26 cellular contexts compared by ENCODE assay signal in the genomic region with DNA sequence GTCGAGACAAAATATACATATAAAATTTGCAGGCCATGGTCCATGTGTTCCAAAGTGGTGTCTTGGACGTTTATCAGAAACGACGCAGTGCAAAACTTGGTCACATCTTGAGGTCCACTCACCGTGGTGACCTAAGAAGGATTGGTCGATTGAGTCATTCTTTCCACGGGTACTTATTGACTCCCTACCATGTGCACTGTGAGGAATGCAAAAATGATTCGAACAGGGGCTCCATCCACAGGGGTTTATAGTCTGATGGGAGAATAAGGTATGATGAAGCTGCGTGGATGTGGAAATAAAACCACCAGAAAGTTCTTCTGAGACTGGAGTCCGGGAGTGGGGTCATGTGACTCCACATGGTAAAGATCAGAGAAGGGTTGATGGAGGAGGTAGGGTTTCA.
"Had no signal": no experiment of that assay in that cellular context is flagged by ENCODE, and none has a peak within 500 bp of the region (broad histone marks: within the 10 kb centered on the region; RNA-seq: fewer than 3 reads in every experiment).

No MANE protein-coding gene starts in this region.

- H3K36me3 Mint-ChIP-seq: WTC11 had no signal

- H3K4me1 Mint-ChIP-seq: activated naive CD8-positive, alpha-beta T cell treated with anti-CD3 and anti-CD28 coated beads, Interleukin-2, amount 10 ng/mL, durations not matched to agents 7 days and 5 days had no signal

- H3K9me3 Mint-ChIP-seq: activated naive CD4-positive, alpha-beta T cell treated with anti-CD3 and anti-CD28 coated beads for 36 hours; activated naive CD8-positive, alpha-beta T cell treated with anti-CD3 and anti-CD28 coated beads, Interleukin-2, amount 10 ng/mL, durations not matched to agents 7 days and 5 days; WTC11 had no signal

- FAIRE-seq: bronchial epithelial cell had no signal

- H3K4me3 Mint-ChIP-seq: activated CD8-positive, alpha-beta T cell treated with anti-CD3 and anti-CD28 coated beads, Interleukin-2, amount 10 ng/mL, durations not matched to agents 7 days and 5 days; activated naive CD4-positive, alpha-beta T cell treated with anti-CD3 and anti-CD28 coated beads for 36 hours; activated naive CD8-positive, alpha-beta T cell treated with anti-CD3 and anti-CD28 coated beads, Interleukin-2, amount 10 ng/mL, durations not matched to agents 7 days and 5 days; T-helper 17 cell; WTC11 had no signal

- ATAC-seq: activated CD8-positive, alpha-beta T cell treated with anti-CD3 and anti-CD28 coated beads, Interleukin-2, amount 10 ng/mL, durations not matched to agents 7 days and 5 days; body of pancreas; T-helper 17 cell; WTC11 had no signal

- H3K27me3 Mint-ChIP-seq: activated naive CD8-positive, alpha-beta T cell treated with anti-CD3 and anti-CD28 coated beads, Interleukin-2, amount 10 ng/mL, durations not matched to agents 7 days and 5 days; T-helper 17 cell had no signal

- H3K27me3 ChIP-seq: ascending aorta, body of pancreas had no signal

- H3K27ac Mint-ChIP-seq: activated CD8-positive, alpha-beta T cell treated with anti-CD3 and anti-CD28 coated beads, Interleukin-2, amount 10 ng/mL, durations not matched to agents 7 days and 5 days; activated naive CD4-positive, alpha-beta T cell treated with anti-CD3 and anti-CD28 coated beads for 36 hours; activated naive CD8-positive, alpha-beta T cell treated with anti-CD3 and anti-CD28 coated beads, Interleukin-2, amount 10 ng/mL, durations not matched to agents 7 days and 5 days; WTC11 had no signal

- H3K9me3 ChIP-seq: ascending aorta, body of pancreas had no signal

- H3K4me1 ChIP-seq: ascending aorta, body of pancreas had no signal

- H3K27ac ChIP-seq: ascending aorta, body of pancreas had no signal

- DNase-seq: activated CD4-positive, alpha-beta T cell treated with anti-CD3 and anti-CD28 coated beads for 48 hours; activated CD4-positive, alpha-beta T cell treated with anti-CD3 and anti-CD28 coated beads, Interleukin-2, amount 50 U/mL, for 4 hours; activated CD4-positive, CD25-positive, alpha-beta regulatory T cell treated with anti-CD3 and anti-CD28 coated beads, Interleukin-2, amount 50 U/mL, for 72 hours; activated CD8-positive, alpha-beta memory T cell treated with anti-CD3 and anti-CD28 coated beads, Interleukin-2, amount 50 U/mL, for 48 hours; activated CD8-positive, alpha-beta T cell treated with anti-CD3 and anti-CD28 coated beads, Interleukin-2, amount 10 ng/mL, durations not matched to agents 7 days and 5 days; activated gamma-delta T cell; activated naive CD4-positive, alpha-beta T cell treated with anti-CD3 and anti-CD28 coated beads for 36 hours; activated naive CD8-positive, alpha-beta T cell treated with anti-CD3 and anti-CD28 coated beads, Interleukin-2, amount 10 ng/mL, durations not matched to agents 7 days and 5 days; activated T-cell treated with anti-CD3 and anti-CD28 coated beads, Interleukin-2, amount 50 U/mL, for 1 hour; body of pancreas; Kasumi-1; KBM-7; NCI-H1092 treated with DMSO at 0.1 percent for 48 hours; NCI-H1417 treated with DMSO at 0.1 percent for 48 hours; NCI-H1694; NCI-H2029; NCI-H345; NCI-H510A; NCI-H526 treated with DMSO at 0.1 percent for 48 hours; NCI-H82; SIG-M5; T-helper 17 cell; T-helper 9 cell had no signal

- H3K4me3 ChIP-seq: ascending aorta, body of pancreas had no signal
